In the genomic region with DNA sequence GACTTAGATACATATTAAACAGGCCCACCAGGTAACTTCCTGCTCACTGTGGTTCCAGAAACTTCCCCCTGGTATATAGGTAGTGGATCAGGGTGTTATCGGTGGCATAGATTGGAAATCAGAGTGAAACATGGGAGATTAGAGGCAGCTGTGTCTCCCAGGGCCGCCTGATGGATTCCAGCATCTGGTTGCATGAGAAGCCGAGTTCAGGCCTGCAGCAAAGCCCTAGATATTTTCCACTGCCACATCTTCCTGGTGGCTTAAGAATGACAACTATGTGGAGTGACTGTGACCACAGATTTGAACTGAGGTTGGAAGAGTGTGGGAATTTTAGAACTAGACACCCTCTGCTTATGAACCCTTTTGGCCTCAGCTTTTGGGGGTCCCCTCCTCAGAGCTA, we compare ENCODE assay signal across 28 cellular contexts.
"Had no signal": no experiment of that assay in that cellular context is flagged by ENCODE, and none has a peak within 500 bp of the region (broad histone marks: within the 10 kb centered on the region; RNA-seq: fewer than 3 reads in every experiment).

No MANE protein-coding gene starts in this region.

- H3K27me3 Mint-ChIP-seq: activated CD4-positive, alpha-beta memory T cell treated with anti-CD3 and anti-CD28 coated beads, Interleukin-2, amount 10 ng/mL, durations not matched to agents 7 days and 5 days; activated CD4-positive, alpha-beta T cell treated with anti-CD3 and anti-CD28 coated beads, Interleukin-2, amount 10 ng/mL, durations not matched to agents 24 days and 14 days had no signal

- H3K4me3 Mint-ChIP-seq: activated CD4-positive, alpha-beta memory T cell treated with anti-CD3 and anti-CD28 coated beads, Interleukin-2, amount 10 ng/mL, durations not matched to agents 7 days and 5 days; activated CD4-positive, alpha-beta T cell treated with anti-CD3 and anti-CD28 coated beads, Interleukin-2, amount 10 ng/mL, durations not matched to agents 24 days and 14 days; activated T-cell treated with anti-CD3 and anti-CD28 coated beads, Interleukin-2, amount 50 U/mL, for 4 hours; activated T-helper 17 cell treated with anti-CD3 and anti-CD28 coated beads, Interleukin-2, amount 50 U/mL, for 72 hours; brain; naive thymus-derived CD4-positive, alpha-beta T cell; stimulated activated memory B cell treated with anti-CD40 and anti-IgM and Interleukin-4, amounts not matched to agents 10 μg/mL and 1 μg/mL and 100 μg/mL, for 72 hours; stimulated activated naive CD8-positive, alpha-beta T cell treated with anti-CD3 and anti-CD28 coated beads, Interleukin-15, amount 100 ng/mL, for 72 hours; T-helper 17 cell; type B pancreatic cell had no signal

- H3K9me3 Mint-ChIP-seq: activated CD4-positive, alpha-beta memory T cell treated with anti-CD3 and anti-CD28 coated beads, Interleukin-2, amount 10 ng/mL, durations not matched to agents 7 days and 5 days; activated CD4-positive, alpha-beta T cell treated with anti-CD3 and anti-CD28 coated beads, Interleukin-2, amount 10 ng/mL, durations not matched to agents 24 days and 14 days; activated naive CD4-positive, alpha-beta T cell treated with anti-CD3 and anti-CD28 coated beads, Interleukin-2, amount 50 U/mL, for 72 hours; activated T-cell treated with anti-CD3 and anti-CD28 coated beads, Interleukin-2, amount 50 U/mL, for 4 hours; activated T-helper 17 cell treated with anti-CD3 and anti-CD28 coated beads, Interleukin-2, amount 50 U/mL, for 72 hours; brain; stimulated activated memory B cell treated with anti-CD40 and anti-IgM and Interleukin-4, amounts not matched to agents 10 μg/mL and 1 μg/mL and 100 μg/mL, for 72 hours; stimulated activated naive CD8-positive, alpha-beta T cell treated with anti-CD3 and anti-CD28 coated beads, Interleukin-15, amount 100 ng/mL, for 72 hours; type B pancreatic cell had no signal

- H3K27ac ChIP-seq: esophagus muscularis mucosa, foreskin keratinocyte, left ventricle myocardium inferior, ovary, vagina had no signal

- DNase-seq: activated CD4-positive, alpha-beta memory T cell treated with anti-CD3 and anti-CD28 coated beads, Interleukin-2, amount 10 ng/mL, durations not matched to agents 7 days and 5 days; activated CD4-positive, alpha-beta T cell treated with anti-CD3 and anti-CD28 coated beads, Interleukin-2, amount 10 ng/mL, durations not matched to agents 24 days and 14 days; activated CD4-positive, CD25-positive, alpha-beta regulatory T cell treated with anti-CD3 and anti-CD28 coated beads, Interleukin-2, amount 50 U/mL, for 72 hours; activated T-cell treated with anti-CD3 and anti-CD28 coated beads, Interleukin-2, amount 50 U/mL, for 4 hours; anterior cingulate cortex; caudate nucleus; cortex of kidney; foreskin keratinocyte; left ventricle myocardium inferior; naive thymus-derived CD4-positive, alpha-beta T cell; ovary; small intestine; stimulated activated CD4-positive, alpha-beta T cell treated with anti-CD3 and anti-CD28 coated beads, Interleukin-4, amount 100 ng/mL, for 24 hours; stimulated activated CD8-positive, alpha-beta memory T cell treated with anti-CD3 and anti-CD28 coated beads, Interleukin-4, amount 100 ng/mL, for 48 hours; stimulated activated naive CD8-positive, alpha-beta T cell treated with anti-CD3 and anti-CD28 coated beads, Interleukin-15, amount 100 ng/mL, for 72 hours; substantia nigra; T-helper 17 cell had no signal

- H3K4me3 ChIP-seq: esophagus muscularis mucosa, left ventricle myocardium inferior, lung, ovary, vagina had no signal

- FAIRE-seq: islet of Langerhans, small intestine had no signal

- H3K4me1 Mint-ChIP-seq: activated CD4-positive, alpha-beta memory T cell treated with anti-CD3 and anti-CD28 coated beads, Interleukin-2, amount 10 ng/mL, durations not matched to agents 7 days and 5 days; activated CD4-positive, alpha-beta T cell treated with anti-CD3 and anti-CD28 coated beads, Interleukin-2, amount 10 ng/mL, durations not matched to agents 24 days and 14 days; activated T-helper 17 cell treated with anti-CD3 and anti-CD28 coated beads, Interleukin-2, amount 50 U/mL, for 72 hours; naive thymus-derived CD4-positive, alpha-beta T cell; stimulated activated memory B cell treated with anti-CD40 and anti-IgM and Interleukin-4, amounts not matched to agents 10 μg/mL and 1 μg/mL and 100 μg/mL, for 72 hours; stimulated activated naive CD8-positive, alpha-beta T cell treated with anti-CD3 and anti-CD28 coated beads, Interleukin-15, amount 100 ng/mL, for 72 hours; T-helper 17 cell had no signal

- H3K36me3 Mint-ChIP-seq: activated naive CD4-positive, alpha-beta T cell treated with anti-CD3 and anti-CD28 coated beads, Interleukin-2, amount 50 U/mL, for 72 hours; brain; naive thymus-derived CD4-positive, alpha-beta T cell; stimulated activated memory B cell treated with anti-CD40 and anti-IgM and Interleukin-4, amounts not matched to agents 10 μg/mL and 1 μg/mL and 100 μg/mL, for 72 hours; type B pancreatic cell had no signal

- H3K27me3 ChIP-seq: esophagus muscularis mucosa, foreskin keratinocyte, ovary, vagina had no signal

- H3K4me1 ChIP-seq: foreskin keratinocyte, vagina had no signal

- H3K27ac Mint-ChIP-seq: activated CD4-positive, alpha-beta memory T cell treated with anti-CD3 and anti-CD28 coated beads, Interleukin-2, amount 10 ng/mL, durations not matched to agents 7 days and 5 days; activated CD4-positive, alpha-beta T cell treated with anti-CD3 and anti-CD28 coated beads, Interleukin-2, amount 10 ng/mL, durations not matched to agents 24 days and 14 days; activated naive CD4-positive, alpha-beta T cell treated with anti-CD3 and anti-CD28 coated beads, Interleukin-2, amount 50 U/mL, for 72 hours; activated T-helper 17 cell treated with anti-CD3 and anti-CD28 coated beads, Interleukin-2, amount 50 U/mL, for 72 hours; brain; naive thymus-derived CD4-positive, alpha-beta T cell; progenitor cell of endocrine pancreas; stimulated activated memory B cell treated with anti-CD40 and anti-IgM and Interleukin-4, amounts not matched to agents 10 μg/mL and 1 μg/mL and 100 μg/mL, for 72 hours; stimulated activated naive CD8-positive, alpha-beta T cell treated with anti-CD3 and anti-CD28 coated beads, Interleukin-15, amount 100 ng/mL, for 72 hours; T-helper 17 cell; type B pancreatic cell had no signal

- H3K36me3 ChIP-seq: esophagus muscularis mucosa, left ventricle myocardium inferior, ovary, vagina had no signal

- ATAC-seq: activated naive CD4-positive, alpha-beta T cell treated with anti-CD3 and anti-CD28 coated beads, Interleukin-2, amount 50 U/mL, for 72 hours; activated T-cell treated with anti-CD3 and anti-CD28 coated beads, Interleukin-2, amount 50 U/mL, for 4 hours; activated T-helper 17 cell treated with anti-CD3 and anti-CD28 coated beads, Interleukin-2, amount 50 U/mL, for 72 hours; foreskin keratinocyte; naive thymus-derived CD4-positive, alpha-beta T cell; sciatic nerve; stimulated activated memory B cell treated with anti-CD40 and anti-IgM and Interleukin-4, amounts not matched to agents 10 μg/mL and 1 μg/mL and 100 μg/mL, for 72 hours; stimulated activated naive CD8-positive, alpha-beta T cell treated with anti-CD3 and anti-CD28 coated beads, Interleukin-15, amount 100 ng/mL, for 72 hours; T-helper 17 cell had no signal
